1 cellular context compared by ENCODE assay signal in genomic region chr7:1358376-1359050, GRCh38.
TF ChIP-seq lines count a peak whose summit lies in the region.

No MANE protein-coding gene starts in this region.

TF ChIP-seq in SK-N-SH treated with all-trans-retinoic acid at 6 μM for 48 hours, 23 proteins besides CTCF, POLR2A, EP300 and RAD21 (continued from another document):
- TF ChIP-seq, protein P1, sequence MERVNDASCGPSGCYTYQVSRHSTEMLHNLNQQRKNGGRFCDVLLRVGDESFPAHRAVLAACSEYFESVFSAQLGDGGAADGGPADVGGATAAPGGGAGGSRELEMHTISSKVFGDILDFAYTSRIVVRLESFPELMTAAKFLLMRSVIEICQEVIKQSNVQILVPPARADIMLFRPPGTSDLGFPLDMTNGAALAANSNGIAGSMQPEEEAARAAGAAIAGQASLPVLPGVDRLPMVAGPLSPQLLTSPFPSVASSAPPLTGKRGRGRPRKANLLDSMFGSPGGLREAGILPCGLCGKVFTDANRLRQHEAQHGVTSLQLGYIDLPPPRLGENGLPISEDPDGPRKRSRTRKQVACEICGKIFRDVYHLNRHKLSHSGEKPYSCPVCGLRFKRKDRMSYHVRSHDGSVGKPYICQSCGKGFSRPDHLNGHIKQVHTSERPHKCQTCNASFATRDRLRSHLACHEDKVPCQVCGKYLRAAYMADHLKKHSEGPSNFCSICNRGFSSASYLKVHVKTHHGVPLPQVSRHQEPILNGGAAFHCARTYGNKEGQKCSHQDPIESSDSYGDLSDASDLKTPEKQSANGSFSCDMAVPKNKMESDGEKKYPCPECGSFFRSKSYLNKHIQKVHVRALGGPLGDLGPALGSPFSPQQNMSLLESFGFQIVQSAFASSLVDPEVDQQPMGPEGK (CRISPR knock-in tag; IDR thresholded peaks at IDR 0.05; ENCODE audit: borderline replicate concordance) = no peak
- TF ChIP-seq BACH2 (CRISPR knock-in tag; IDR thresholded peaks at IDR 0.05; ENCODE audit: borderline replicate concordance) (no peak), ZFP30 (CRISPR knock-in tag; IDR thresholded peaks at IDR 0.05) (no peak)
- TF ChIP-seq, protein P2, sequence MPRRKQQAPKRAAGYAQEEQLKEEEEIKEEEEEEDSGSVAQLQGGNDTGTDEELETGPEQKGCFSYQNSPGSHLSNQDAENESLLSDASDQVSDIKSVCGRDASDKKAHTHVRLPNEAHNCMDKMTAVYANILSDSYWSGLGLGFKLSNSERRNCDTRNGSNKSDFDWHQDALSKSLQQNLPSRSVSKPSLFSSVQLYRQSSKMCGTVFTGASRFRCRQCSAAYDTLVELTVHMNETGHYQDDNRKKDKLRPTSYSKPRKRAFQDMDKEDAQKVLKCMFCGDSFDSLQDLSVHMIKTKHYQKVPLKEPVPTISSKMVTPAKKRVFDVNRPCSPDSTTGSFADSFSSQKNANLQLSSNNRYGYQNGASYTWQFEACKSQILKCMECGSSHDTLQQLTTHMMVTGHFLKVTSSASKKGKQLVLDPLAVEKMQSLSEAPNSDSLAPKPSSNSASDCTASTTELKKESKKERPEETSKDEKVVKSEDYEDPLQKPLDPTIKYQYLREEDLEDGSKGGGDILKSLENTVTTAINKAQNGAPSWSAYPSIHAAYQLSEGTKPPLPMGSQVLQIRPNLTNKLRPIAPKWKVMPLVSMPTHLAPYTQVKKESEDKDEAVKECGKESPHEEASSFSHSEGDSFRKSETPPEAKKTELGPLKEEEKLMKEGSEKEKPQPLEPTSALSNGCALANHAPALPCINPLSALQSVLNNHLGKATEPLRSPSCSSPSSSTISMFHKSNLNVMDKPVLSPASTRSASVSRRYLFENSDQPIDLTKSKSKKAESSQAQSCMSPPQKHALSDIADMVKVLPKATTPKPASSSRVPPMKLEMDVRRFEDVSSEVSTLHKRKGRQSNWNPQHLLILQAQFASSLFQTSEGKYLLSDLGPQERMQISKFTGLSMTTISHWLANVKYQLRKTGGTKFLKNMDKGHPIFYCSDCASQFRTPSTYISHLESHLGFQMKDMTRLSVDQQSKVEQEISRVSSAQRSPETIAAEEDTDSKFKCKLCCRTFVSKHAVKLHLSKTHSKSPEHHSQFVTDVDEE (CRISPR knock-in tag; IDR thresholded peaks at IDR 0.05) = no peak
